ENCODE assay signal across 8 cellular contexts in genomic region chr17:3890082-3890892, GRCh38. TPM values are rescaled to one million over a fixed set of nuclear protein-coding genes. Genes with fewer than 3 reads are reported as not detected.
DNase-seq lines count a peak whose midpoint lies in the region; ATAC-seq and TF ChIP-seq lines count a peak whose summit lies in the region.

No MANE protein-coding gene starts in this region.

- no peak overlapping the region for H3K27ac Mint-ChIP-seq in activated CD4-positive, alpha-beta memory T cell treated with anti-CD3 and anti-CD28 coated beads for 36 hours
- no peak overlapping the region for H3K27ac Mint-ChIP-seq in activated CD4-positive, alpha-beta memory T cell treated with anti-CD3 and anti-CD28 coated beads, Interleukin-2, amount 10 ng/mL, durations not matched to agents 7 days and 5 days
- peak overlapping the region; percentile 95 for H3K27ac Mint-ChIP-seq in chondrocyte (ENCODE audit: unreplicated experiment)

- H3K27me3 Mint-ChIP-seq in activated CD4-positive, alpha-beta memory T cell treated with anti-CD3 and anti-CD28 coated beads for 36 hours, result no peaks in the 10 kb centered on the region
- peaks cover 8% of the 10 kb centered on the region for H3K27me3 Mint-ChIP-seq in activated CD4-positive, alpha-beta memory T cell treated with anti-CD3 and anti-CD28 coated beads, Interleukin-2, amount 10 ng/mL, durations not matched to agents 7 days and 5 days
- no peaks in the 10 kb centered on the region for H3K27me3 Mint-ChIP-seq in chondrocyte (ENCODE audit: low read depth)

- intact Hi-C loops in activated CD4-positive, alpha-beta memory T cell treated with anti-CD3 and anti-CD28 coated beads for 36 hours (cut with micrococcal nuclease), result no loop called here

- ATAC-seq in HG02571 (IDR thresholded peaks at IDR 0.05; ENCODE audit: unreplicated experiment) (no peak), HG02973 (IDR thresholded peaks at IDR 0.05; ENCODE audit: unreplicated experiment) (no peak), HG03135 (IDR thresholded peaks at IDR 0.05; ENCODE audit: unreplicated experiment) (no peak)

- no peak overlapping the region for H3K4me3 Mint-ChIP-seq in activated CD4-positive, alpha-beta memory T cell treated with anti-CD3 and anti-CD28 coated beads for 36 hours
- H3K4me3 Mint-ChIP-seq in activated CD4-positive, alpha-beta memory T cell treated with anti-CD3 and anti-CD28 coated beads, Interleukin-2, amount 10 ng/mL, durations not matched to agents 7 days and 5 days, result no peak overlapping the region
- peak overlapping the region; percentile 61 for H3K4me3 Mint-ChIP-seq in chondrocyte (ENCODE audit: unreplicated experiment)

- CTCF ChIA-PET in activated CD4-positive, alpha-beta memory T cell treated with anti-CD3 and anti-CD28 coated beads for 36 hours (lab: Charles Lee), result interaction anchor here (1.2 to 2.1 kb wide), 3 partner anchors 27 to 46 kb away, joined by 3 to 10 read pairs (median 5); partner anchors contain the start of gene NCBP3
- CTCF ChIA-PET in activated CD4-positive, alpha-beta memory T cell treated with anti-CD3 and anti-CD28 coated beads, Interleukin-2, amount 10 ng/mL, durations not matched to agents 7 days and 5 days (lab: Charles Lee), result interaction anchor here (0.6 to 1.8 kb wide), 2 partner anchors 24 to 46 kb away, joined by 3 to 4 read pairs; no protein-coding TSS in a partner anchor

- H3K9me3 Mint-ChIP-seq in activated CD4-positive, alpha-beta memory T cell treated with anti-CD3 and anti-CD28 coated beads for 36 hours, result no peaks in the 10 kb centered on the region
- H3K9me3 Mint-ChIP-seq in activated CD4-positive, alpha-beta memory T cell treated with anti-CD3 and anti-CD28 coated beads, Interleukin-2, amount 10 ng/mL, durations not matched to agents 7 days and 5 days, result no peaks in the 10 kb centered on the region
- H3K9me3 Mint-ChIP-seq in chondrocyte (ENCODE audit: low read depth), result no peaks in the 10 kb centered on the region

- POLR2A ChIA-PET in activated CD4-positive, alpha-beta memory T cell treated with anti-CD3 and anti-CD28 coated beads for 36 hours (lab: Charles Lee), result no interaction called here
- POLR2A ChIA-PET in activated CD4-positive, alpha-beta memory T cell treated with anti-CD3 and anti-CD28 coated beads, Interleukin-2, amount 10 ng/mL, durations not matched to agents 7 days and 5 days (lab: Charles Lee), result interaction anchor here (0.5 to 1.8 kb wide), 2 partner anchors 44 to 307 kb away, joined by 3 to 4 read pairs; partner anchors contain the start of gene NCBP3

- peaks cover 44% of the 10 kb centered on the region for H3K4me1 Mint-ChIP-seq in activated CD4-positive, alpha-beta memory T cell treated with anti-CD3 and anti-CD28 coated beads for 36 hours (ENCODE audit: low read depth)
- peaks cover 40% of the 10 kb centered on the region for H3K4me1 Mint-ChIP-seq in activated CD4-positive, alpha-beta memory T cell treated with anti-CD3 and anti-CD28 coated beads, Interleukin-2, amount 10 ng/mL, durations not matched to agents 7 days and 5 days
- H3K4me1 Mint-ChIP-seq in chondrocyte (ENCODE audit: low read depth), result peaks cover 78% of the 10 kb centered on the region

- H3K36me3 Mint-ChIP-seq in activated CD4-positive, alpha-beta memory T cell treated with anti-CD3 and anti-CD28 coated beads for 36 hours, result no peaks in the 10 kb centered on the region
- H3K36me3 Mint-ChIP-seq in activated CD4-positive, alpha-beta memory T cell treated with anti-CD3 and anti-CD28 coated beads, Interleukin-2, amount 10 ng/mL, durations not matched to agents 7 days and 5 days (ENCODE audit: low read depth), result no peaks in the 10 kb centered on the region
- H3K36me3 Mint-ChIP-seq in chondrocyte (ENCODE audit: low read depth), result no peaks in the 10 kb centered on the region

- peak; percentile 43 for DNase-seq in activated CD4-positive, alpha-beta memory T cell treated with anti-CD3 and anti-CD28 coated beads for 36 hours
- DNase-seq in activated CD4-positive, alpha-beta memory T cell treated with anti-CD3 and anti-CD28 coated beads, Interleukin-2, amount 10 ng/mL, durations not matched to agents 7 days and 5 days, result no peak
- DNase-seq in NCI-H82 (lab: John Stamatoyannopoulos, UW) (peak; percentile 94), chondrocyte (ENCODE audit: low spot score) (no peak), myocyte (ENCODE audit: low read depth) (peak; percentile 84)

- no peak for TF ChIP-seq CTCF in chondrocyte (IDR thresholded peaks at IDR 0.05)

RNA-seq across cellular contexts. Expression of gene CAMKK1, which starts 2.6 kb away (rescaled TPM):
- 1 to 10 TPM; 3.3 to 3.9 TPM for total RNA-seq in activated CD4-positive, alpha-beta memory T cell treated with anti-CD3 and anti-CD28 coated beads for 36 hours
- total RNA-seq in activated CD4-positive, alpha-beta memory T cell treated with anti-CD3 and anti-CD28 coated beads, Interleukin-2, amount 10 ng/mL, durations not matched to agents 7 days and 5 days, result 1 to 10 TPM; 1.4 to 1.8 TPM
- 5.0 to 8.0 TPM (median 5.1 TPM) in 3 replicates for total RNA-seq in chondrocyte
- total RNA-seq in myocyte, result 2.6 and 2.8 TPM in 2 replicates
- polyA plus RNA-seq in myocyte (2012), result 9.9 TPM

RNA-seq across cellular contexts. Expression of gene P2RX1, which starts 26.0 kb away (rescaled TPM):
- under 1 TPM; 0.43 to 0.44 TPM for total RNA-seq in activated CD4-positive, alpha-beta memory T cell treated with anti-CD3 and anti-CD28 coated beads for 36 hours
- total RNA-seq in activated CD4-positive, alpha-beta memory T cell treated with anti-CD3 and anti-CD28 coated beads, Interleukin-2, amount 10 ng/mL, durations not matched to agents 7 days and 5 days, result under 1 TPM; 0.45 to 0.65 TPM
- not detected in 3 replicates for total RNA-seq in chondrocyte
- total RNA-seq in myocyte, result 0.21 and 1.6 TPM in 2 replicates
- 1.1 TPM for polyA plus RNA-seq in myocyte (2012)

RNA-seq across cellular contexts. Expression of gene NCBP3, which starts 44.2 kb away (rescaled TPM):
- total RNA-seq in activated CD4-positive, alpha-beta memory T cell treated with anti-CD3 and anti-CD28 coated beads for 36 hours, result 10 to 100 TPM; 38.8 to 42.4 TPM
- 10 to 100 TPM; 42.8 to 43.9 TPM for total RNA-seq in activated CD4-positive, alpha-beta memory T cell treated with anti-CD3 and anti-CD28 coated beads, Interleukin-2, amount 10 ng/mL, durations not matched to agents 7 days and 5 days
- total RNA-seq in chondrocyte, result 31.3 to 34.8 TPM (median 33.7 TPM) in 3 replicates
- 12.7 and 13.7 TPM in 2 replicates for total RNA-seq in myocyte
- 16.0 TPM for polyA plus RNA-seq in myocyte (2012)

Comparison
In these comparisons a context has a peak if more than half of its experiments do, and no peak if none do; other contexts are left out.
1. DNase-seq: peak in activated CD4-positive, alpha-beta memory T cell treated with anti-CD3 and anti-CD28 coated beads for 36 hours (single experiment), NCI-H82 (single experiment) and myocyte (single experiment); none in activated CD4-positive, alpha-beta memory T cell treated with anti-CD3 and anti-CD28 coated beads, Interleukin-2, amount 10 ng/mL, durations not matched to agents 7 days and 5 days (single experiment) and chondrocyte (single experiment).